In genomic region chr11:44716256-44716655, GRCh38 we compare ENCODE assay signal across 21 cellular contexts. TPM values are rescaled to one million over a fixed set of nuclear protein-coding genes. Genes with fewer than 3 reads are reported as not detected.
DNase-seq lines count a peak whose midpoint lies in the region; ATAC-seq, FAIRE-seq and TF ChIP-seq lines count a peak whose summit lies in the region.
"Had no signal": no experiment of that assay in that cellular context is flagged by ENCODE, and none has a peak within 500 bp of the region (broad histone marks: within the 10 kb centered on the region; RNA-seq: fewer than 3 reads in every experiment).

No MANE protein-coding gene starts in this region.

- H3K27me3 ChIP-seq in Caco-2 (replicated peaks; ENCODE audit: control insufficient read depth, insufficient read depth, low read length) = no peaks in the 10 kb centered on the region
- H3K27me3 ChIP-seq in sigmoid colon = no peaks in the 10 kb centered on the region
- H3K27me3 ChIP-seq: BE2C had no signal

- POLR2A ChIA-PET in Caco-2 (lab: Charles Lee) = no interaction called here

- H3K36me3 ChIP-seq in Caco-2 (ENCODE audit: control insufficient read depth, insufficient read depth, low read length) (no peaks in the 10 kb centered on the region), kidney (ENCODE audit: control insufficient read depth in 1 of 2, insufficient read depth in 2 of 2, low read length in 2 of 2) (no peaks in the 10 kb centered on the region), sigmoid colon (no peaks in the 10 kb centered on the region)
- H3K36me3 ChIP-seq: BE2C had no signal

- H3K4me3 ChIP-seq in Caco-2 (ENCODE audit: low read depth, low read length) = no peak overlapping the region
- H3K4me3 ChIP-seq in kidney (ENCODE audit: low read length in 2 of 2) = no peak overlapping the region
- H3K4me3 ChIP-seq in sigmoid colon = no peak overlapping the region
- H3K4me3 ChIP-seq: GM23338 had no signal

- no peaks in the 10 kb centered on the region for H3K36me3 Mint-ChIP-seq in Caco-2 (ENCODE audit: insufficient read depth, unreplicated experiment)
- no peaks in the 10 kb centered on the region for H3K36me3 Mint-ChIP-seq in nephron (ENCODE audit: low read depth)
- H3K36me3 Mint-ChIP-seq: CD4-positive, alpha-beta memory T cell had no signal

- H3K27me3 Mint-ChIP-seq in Caco-2 (ENCODE audit: insufficient read depth, unreplicated experiment) (no peaks in the 10 kb centered on the region), nephron (ENCODE audit: low read depth) (peaks cover 8% of the 10 kb centered on the region)

- TF ChIP-seq CTCF in Caco-2 (IDR thresholded peaks at IDR 0.05; ENCODE audit: insufficient read depth in 1 of 2, low read depth in 1 of 2, low read length in 1 of 2, severe bottlenecking in 1 of 2, unreplicated experiment in 1 of 2) = no peak
- no peak for TF ChIP-seq CTCF in kidney (IDR thresholded peaks at IDR 0.05; ENCODE audit: borderline replicate concordance, extremely low read depth, insufficient read depth)
- no peak for TF ChIP-seq CTCF in nephron (IDR thresholded peaks at IDR 0.05; ENCODE audit: unreplicated experiment in 3 of 3)
- no peak for TF ChIP-seq CTCF in sigmoid colon (IDR thresholded peaks at IDR 0.05)

- H3K9ac ChIP-seq in kidney (ENCODE audit: low read length in 2 of 2) = no peak overlapping the region

- ATAC-seq in HG03457 (IDR thresholded peaks at IDR 0.05; ENCODE audit: unreplicated experiment) (no peak), HG03097 (IDR thresholded peaks at IDR 0.05; ENCODE audit: low FRiP score, unreplicated experiment) (no peak)
- ATAC-seq: GM23338 had no signal

- TF ChIP-seq EP300 in sigmoid colon (IDR thresholded peaks at IDR 0.05) = no peak

- intact Hi-C loops in Caco-2 (cut with micrococcal nuclease; ENCODE audit: unreplicated experiment) (no loop called here), kidney (cut with DNase I) (no loop called here), sigmoid colon (cut with DNase I) (no loop called here)

- H3K4me3 Mint-ChIP-seq in Caco-2 (ENCODE audit: unreplicated experiment) (no peak overlapping the region), nephron (no peak overlapping the region)
- H3K4me3 Mint-ChIP-seq: CD4-positive, alpha-beta memory T cell; GM23338 had no signal

- no peaks in the 10 kb centered on the region for H3K9me3 ChIP-seq in Caco-2
- H3K9me3 ChIP-seq in kidney (ENCODE audit: control insufficient read depth in 1 of 2, low read length in 2 of 2) = no peaks in the 10 kb centered on the region
- no peaks in the 10 kb centered on the region for H3K9me3 ChIP-seq in sigmoid colon
- H3K9me3 ChIP-seq: BE2C had no signal

- H3K27ac ChIP-seq in kidney (ENCODE audit: low read depth in 2 of 2, low read length in 2 of 2) (no peak overlapping the region), sigmoid colon (no peak overlapping the region)
- H3K27ac ChIP-seq: C4-2B had no signal

- BruUV-seq in Caco-2 (replicated peaks; lab: Mats Ljungman, UMichigan) = no TSS peak

- FAIRE-seq in kidney (lab: Jason Lieb, UNC) = no peak
- FAIRE-seq: D721Med, GM12892 had no signal

- CTCF ChIA-PET in Caco-2 (lab: Charles Lee) = no interaction called here

- WGBS in sigmoid colon, 2 donors = 52 to 80% methylated on average over 6 of the region's 6 CpGs

- no peak for TF ChIP-seq POLR2A in sigmoid colon (IDR thresholded peaks at IDR 0.05)

- DNase-seq in Caco-2 = peak; percentile 46 to 62
- DNase-seq in NCI-H82 treated with DMSO at 0.1 percent for 48 hours (lab: John Stamatoyannopoulos, UW; ENCODE audit: unreplicated experiment) = peak; percentile 71
- peak; percentile 20 for DNase-seq in kidney
- DNase-seq in midbrain (lab: John Stamatoyannopoulos, UW) = no peak
- DNase-seq in sigmoid colon = no peak
- DNase-seq: ACHN; BE2C; CD4-positive, alpha-beta memory T cell; DMS153; DND-41; GDM1; H7 had no signal

- H3K9me3 Mint-ChIP-seq in Caco-2 (ENCODE audit: unreplicated experiment) (no peaks in the 10 kb centered on the region), nephron (no peaks in the 10 kb centered on the region)
- H3K9me3 Mint-ChIP-seq: CD4-positive, alpha-beta memory T cell; GM23338 had no signal

- H3K4me1 Mint-ChIP-seq in Caco-2 (ENCODE audit: low read depth, unreplicated experiment) = peaks cover 30% of the 10 kb centered on the region
- H3K4me1 Mint-ChIP-seq in nephron = peaks cover 34% of the 10 kb centered on the region

- no peak overlapping the region for H3K27ac Mint-ChIP-seq in Caco-2 (ENCODE audit: unreplicated experiment)
- peak overlapping the region; percentile 1 to 33 (median 2) for H3K27ac Mint-ChIP-seq in nephron
- H3K27ac Mint-ChIP-seq: GM23338 had no signal

- peaks cover 24% of the 10 kb centered on the region for H3K4me1 ChIP-seq in Caco-2
- H3K4me1 ChIP-seq in kidney (ENCODE audit: control insufficient read depth in 1 of 2, insufficient read depth in 1 of 2, low read depth in 1 of 2, low read length in 2 of 2) = peaks cover 3 to 5% of the 10 kb centered on the region in 2 donors
- no peaks in the 10 kb centered on the region for H3K4me1 ChIP-seq in sigmoid colon

RNA-seq across cellular contexts. Expression of gene TSPAN18, which starts 10.5 kb away (rescaled TPM):
- 5.9 and 7.4 TPM in 2 replicates for total RNA-seq in Caco-2 (2022)
- total RNA-seq in kidney = 38.1 TPM
- polyA plus RNA-seq in kidney (ENCODE audit: insufficient read depth, low read depth, low replicate concordance) = 13.8 TPM
- 10 to 100 TPM; 13.8 to 75.3 (median 23.0) TPM for total RNA-seq in sigmoid colon
- polyA plus RNA-seq in sigmoid colon = 1 to 10 TPM in 2 of 3 donors, under 1 TPM in 1; 0.23 to 8.0 (median 7.2) TPM
- total RNA-seq: A172, HT-29 had no signal

Comparison
In these comparisons a context has a peak if more than half of its experiments do, and no peak if none do; other contexts are left out.
1. DNase-seq: peak in Caco-2 (2 of 2), NCI-H82 treated with DMSO at 0.1 percent for 48 hours (single experiment) and kidney (single experiment); none in midbrain (single experiment) and sigmoid colon (single experiment).